Comparison of ENCODE assay signal across 1 cellular context in genomic region chr10:70885931-70886903, GRCh38.
TF ChIP-seq lines count a peak whose summit lies in the region.

No MANE protein-coding gene starts in this region.

TF ChIP-seq in endothelial cell of umbilical vein, 7 proteins besides CTCF, POLR2A, EP300 and RAD21 (continued from another document):
- TF ChIP-seq MAX (IDR thresholded peaks at IDR 0.05; ENCODE audit: insufficient read depth, insufficient read length) (no peak), EZH2 (IDR thresholded peaks at IDR 0.05; ENCODE audit: borderline replicate concordance, low read depth, low read length, severe bottlenecking) (no peak)
TF ChIP-seq in endothelial cell of umbilical vein: peak in this region for 0.
